ENCODE assay signal across 15 cellular contexts in the genomic region with DNA sequence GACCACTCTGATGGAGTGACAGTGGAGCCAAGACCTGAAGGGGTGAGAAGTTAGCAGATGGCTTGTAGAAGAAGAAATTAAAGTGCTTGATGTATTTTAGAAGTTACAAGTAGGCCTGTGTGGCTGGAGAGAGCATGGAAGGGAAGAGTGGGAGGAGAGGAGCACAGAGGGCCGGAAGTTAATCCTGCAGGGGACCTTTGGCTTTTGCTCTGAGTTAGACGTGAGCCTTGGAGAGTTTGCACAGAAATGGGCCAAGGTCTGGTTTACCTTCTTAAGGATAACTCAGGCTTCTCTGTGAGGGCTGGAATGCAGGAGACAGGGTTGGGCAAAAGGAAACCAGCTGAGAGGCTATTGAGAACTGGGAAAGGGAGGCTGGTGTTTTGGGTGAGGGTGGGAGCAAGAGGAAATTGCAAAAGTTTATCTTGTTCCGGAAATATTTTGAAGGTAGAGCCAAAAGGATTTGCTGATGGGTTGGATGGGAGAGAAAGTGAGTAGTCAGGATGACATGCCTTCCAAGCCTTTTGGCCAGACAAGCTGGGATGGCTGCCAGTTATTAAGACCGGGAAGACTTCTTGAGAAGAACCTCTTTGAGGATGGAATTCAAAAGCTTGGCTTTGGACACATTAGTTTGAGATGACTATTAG. TPM values are rescaled to one million over a fixed set of nuclear protein-coding genes. Genes with fewer than 3 reads are reported as not detected.
A peak's percentile ranks its signal among the peaks of the same experiment; 100 is the strongest.
DNase-seq lines count a peak whose midpoint lies in the region; ATAC-seq, FAIRE-seq and TF ChIP-seq lines count a peak whose summit lies in the region.
"Had no signal": no experiment of that assay in that cellular context is flagged by ENCODE, and none has a peak within 500 bp of the region (broad histone marks: within the 10 kb centered on the region; RNA-seq: fewer than 3 reads in every experiment).

No MANE protein-coding gene starts in this region.

- TF ChIP-seq POLR2A in right lobe of liver (IDR thresholded peaks at IDR 0.05), result no peak
- TF ChIP-seq POLR2A in HepG2 (IDR thresholded peaks at IDR 0.05; ENCODE audit: insufficient read depth in 1 of 2, low read depth in 2 of 2, low read length in 2 of 2), result no peak
- TF ChIP-seq POLR2A in heart left ventricle (IDR thresholded peaks at IDR 0.05), result no peak

- H3K4me1 ChIP-seq in right lobe of liver (no peaks in the 10 kb centered on the region), HepG2 (ENCODE audit: insufficient read depth, low read length) (peaks cover 22% of the 10 kb centered on the region), heart left ventricle (peaks cover 0 to 16% (median 2%) of the 10 kb centered on the region in 12 donors)

- intact Hi-C loops in right lobe of liver (cut with DNase I) (no loop called here), HepG2 (cut with micrococcal nuclease; ENCODE audit: unreplicated experiment) (no loop called here), heart left ventricle (cut with DNase I) (no loop called here)

- DNase-seq in right lobe of liver (no peak), HepG2 (ENCODE audit: low spot score) (no peak), astrocyte of the spinal cord (ENCODE audit: low read depth, low spot score) (peak; percentile 85), heart left ventricle (peak in 4 of 5 donors; percentile 38 to 70 (median 50)), stromal cell of bone marrow (ENCODE audit: low read depth) (peak; percentile 71)
- DNase-seq: activated CD8-positive, alpha-beta T cell treated with anti-CD3 and anti-CD28 coated beads, Interleukin-2, amount 10 ng/mL, durations not matched to agents 7 days and 5 days; DMS153 had no signal

- WGBS in right lobe of liver (ENCODE audit: insufficient coverage, low coverage, low lambda C conversion rate, missing lambda C conversion rate), result 44% methylated on average over 4 of the region's 4 CpGs
- WGBS in HepG2 (ENCODE audit: low lambda C conversion rate), result 26% methylated on average over 4 of the region's 4 CpGs
- 40 to 64% (median 44%) methylated on average over 4 of the region's 4 CpGs for WGBS in heart left ventricle, 4 donors

- no peak for FAIRE-seq in HepG2 (lab: Jason Lieb, UNC)
- FAIRE-seq: A204.1, frontal cortex, GM12878 had no signal

- H3K36me3 ChIP-seq in right lobe of liver (no peaks in the 10 kb centered on the region), HepG2 (replicated peaks in 1 of 2; ENCODE audit: control insufficient read depth in 1 of 2, insufficient read depth in 2 of 2, low read length in 2 of 2) (no peaks in the 10 kb centered on the region), heart left ventricle (no peaks in the 10 kb centered on the region)

- POLR2A ChIA-PET in HepG2 (lab: Yijun Ruan, JAX), result no interaction called here

- in situ Hi-C loops in HepG2 (cut with HindIII; ENCODE audit: extremely low pct_ligation_motif_present, low pct_unique_long_range_greater_than_20kb), result no loop called here
- in situ Hi-C loops in astrocyte of the spinal cord (cut with HindIII; ENCODE audit: low sequenced_read_pairs), result loop anchor here (25.0 kb wide), 2 partner anchors 89 to 189 kb away; a partner anchor contains a TSS

- ATAC-seq in right lobe of liver (peak in 3 of 4 donors; percentile 17 to 49 (median 30)), HepG2 (no peak), heart left ventricle (peak; percentile 18 to 86 (median 74)), GM21825 (IDR thresholded peaks at IDR 0.05; ENCODE audit: unreplicated experiment) (no peak), GM21786 (IDR thresholded peaks at IDR 0.05; ENCODE audit: unreplicated experiment) (no peak)
- no peak for ATAC-seq in activated CD4-positive, CD25-positive, alpha-beta regulatory T cell treated with anti-CD3 and anti-CD28 coated beads, Interleukin-2, amount 50 U/mL, for 24 hours
- ATAC-seq: activated CD8-positive, alpha-beta T cell treated with anti-CD3 and anti-CD28 coated beads, Interleukin-2, amount 10 ng/mL, durations not matched to agents 7 days and 5 days; GM12878 had no signal

- BruUV-seq in HepG2 (replicated peaks; lab: Mats Ljungman, UMichigan), result no TSS peak

- H4K20me1 ChIP-seq in HepG2 (ENCODE audit: insufficient read depth, low read length), result no peaks in the 10 kb centered on the region

- no peak overlapping the region for H3K9ac ChIP-seq in HepG2 (ENCODE audit: insufficient read depth, low read depth, low read length)

- TF ChIP-seq EP300 in HepG2 (IDR thresholded peaks at IDR 0.05; ENCODE audit: low read depth in 2 of 2, low read length in 2 of 2), result no peak
- no peak for TF ChIP-seq EP300 in HepG2 (CRISPR knock-in tag; IDR thresholded peaks at IDR 0.05; ENCODE audit: borderline replicate concordance)

- H2AFZ ChIP-seq in HepG2 (ENCODE audit: low read length), result no peak overlapping the region

- H3K79me2 ChIP-seq in HepG2 (ENCODE audit: insufficient read depth, low read length), result no peaks in the 10 kb centered on the region

- CTCF ChIA-PET in HepG2 (lab: Yijun Ruan, JAX; ENCODE audit: low intra/inter-chr PET ratio, low total read pairs), result no interaction called here

- no peak for TF ChIP-seq RAD21 in HepG2 (CRISPR knock-in tag; IDR thresholded peaks at IDR 0.05)

- H3K27me3 ChIP-seq in right lobe of liver (no peaks in the 10 kb centered on the region), HepG2 (ENCODE audit: control insufficient read depth in 1 of 2, insufficient read depth in 2 of 2, low read length in 2 of 2) (no peaks in the 10 kb centered on the region), heart left ventricle (no peaks in the 10 kb centered on the region)

- H3K27ac ChIP-seq in right lobe of liver, result no peak overlapping the region
- no peak overlapping the region for H3K27ac ChIP-seq in HepG2 (ENCODE audit: extremely low read length, insufficient read depth, low read length)
- peak overlapping the region in 9 of 12 donors; percentile 34 to 72 (median 47) for H3K27ac ChIP-seq in heart left ventricle

- H3K4me2 ChIP-seq in HepG2 (ENCODE audit: low read depth, low read length), result no peak overlapping the region

- no peak for TF ChIP-seq CTCF in right lobe of liver (IDR thresholded peaks at IDR 0.05)
- TF ChIP-seq CTCF in HepG2 (CRISPR knock-in tag; IDR thresholded peaks at IDR 0.05), result no peak
- no peak for TF ChIP-seq CTCF in astrocyte of the spinal cord (IDR thresholded peaks at IDR 0.05; ENCODE audit: low read depth, low read length)
- no peak for TF ChIP-seq CTCF in heart left ventricle (IDR thresholded peaks at IDR 0.05)

- H3K4me3 ChIP-seq in right lobe of liver, result no peak overlapping the region
- H3K4me3 ChIP-seq in HepG2 (replicated peaks in 1 of 3; ENCODE audit: insufficient read depth in 1 of 3, low read depth in 2 of 3, low read length in 3 of 3), result no peak overlapping the region
- H3K4me3 ChIP-seq in astrocyte of the spinal cord (ENCODE audit: low read depth, low read length), result no peak overlapping the region
- H3K4me3 ChIP-seq in heart left ventricle, result no peak overlapping the region
- H3K4me3 ChIP-seq: GM12878 had no signal

- H3K9me3 ChIP-seq in right lobe of liver, result no peaks in the 10 kb centered on the region
- no peaks in the 10 kb centered on the region for H3K9me3 ChIP-seq in HepG2 (ENCODE audit: low read length)
- H3K9me3 ChIP-seq in heart left ventricle, result no peaks in the 10 kb centered on the region

RNA-seq across cellular contexts. Expression of a gene that starts 17.5 kb away (rescaled TPM):
- total RNA-seq in right lobe of liver (10 to 100 TPM in 4 of 6 experiments, 1 to 10 TPM in 2; 2.6 to 17.0 (median 11.6) TPM), HepG2 (2016; rRNA removed; fragmentation: Illumina TruSeq; extraction: Trizol) (6.3 and 9.9 TPM in 2 replicates), heart left ventricle (1 to 10 TPM in 6 of 9 donors, under 1 TPM in 3; 0.87 to 6.6 (median 1.6) TPM)
- total RNA-seq in HepG2 (2016; cell fraction: cytosol; rRNA removed; fragmentation: Illumina TruSeq; extraction: Trizol; ENCODE audit: low read depth), result 0.61 and 0.71 TPM in 2 replicates
- 4.8 and 10.3 TPM in 2 replicates for total RNA-seq in HepG2 (2016; cell fraction: insoluble cytoplasmic fraction; rRNA removed; fragmentation: Illumina TruSeq; extraction: Trizol)
- 1.6 and 1.9 TPM in 2 replicates for total RNA-seq in HepG2 (2016; cell fraction: membrane; rRNA removed; fragmentation: Illumina TruSeq; extraction: Trizol)
- total RNA-seq in HepG2 (2016; cell fraction: nucleus; rRNA removed; fragmentation: Illumina TruSeq; extraction: Trizol), result 10.2 and 11.2 TPM in 2 replicates
- polyA plus RNA-seq in HepG2 (2011; rRNA removed) (23.0 TPM in 2 replicates), heart left ventricle (1 to 10 TPM in 1 of 2 donors, under 1 TPM in 1; 0.80 to 4.9 TPM)
- polyA plus RNA-seq in HepG2 (2011; cell fraction: cytosol; rRNA removed), result 15.6 and 23.7 TPM in 2 replicates
- 3.3 and 3.7 TPM in 2 replicates for polyA plus RNA-seq in HepG2 (2011; cell fraction: nucleus; rRNA removed)
- 7.4 and 10.0 TPM in 2 replicates for polyA plus RNA-seq in HepG2 (2012)
- 0.38 and 0.44 TPM in 2 replicates for polyA plus RNA-seq in HepG2 (2016; cell fraction: cytosol; fragmentation: Illumina TruSeq; extraction: Trizol; ENCODE audit: low read depth)
- polyA plus RNA-seq in HepG2 (2016; cell fraction: insoluble cytoplasmic fraction; fragmentation: Illumina TruSeq; extraction: Trizol; ENCODE audit: low read depth), result 4.3 and 4.4 TPM in 2 replicates
- polyA plus RNA-seq in HepG2 (2016; cell fraction: membrane; fragmentation: Illumina TruSeq; extraction: Trizol; ENCODE audit: low read depth), result 0.86 and 1.0 TPM in 2 replicates
- 12.6 and 13.5 TPM in 2 replicates for polyA plus RNA-seq in HepG2 (2016; cell fraction: nucleus; fragmentation: Illumina TruSeq; extraction: Trizol; ENCODE audit: insufficient read depth, low read depth)
- 0.33 and 45.9 TPM in 2 replicates for polyA minus RNA-seq in HepG2 (2011; rRNA and poly(A)+ RNA removed; ENCODE audit: low replicate concordance)
- 11.8 and 15.6 TPM in 2 replicates for polyA minus RNA-seq in HepG2 (2011; cell fraction: cytosol; rRNA and poly(A)+ RNA removed)
- 5.0 and 9.2 TPM in 2 replicates for polyA minus RNA-seq in HepG2 (2011; cell fraction: nucleus; rRNA and poly(A)+ RNA removed)

RNA-seq across cellular contexts. Expression of a gene that starts 48.5 kb away (rescaled TPM):
- total RNA-seq in right lobe of liver, result under 1 TPM in 1 of 6 experiments, not detected in 5; 0.43 TPM
- not detected in 2 replicates for total RNA-seq in HepG2 (2016; rRNA removed; fragmentation: Illumina TruSeq; extraction: Trizol)
- total RNA-seq in HepG2 (2016; cell fraction: cytosol; rRNA removed; fragmentation: Illumina TruSeq; extraction: Trizol; ENCODE audit: low read depth), result not detected in 2 replicates
- not detected in 2 replicates for total RNA-seq in HepG2 (2016; cell fraction: insoluble cytoplasmic fraction; rRNA removed; fragmentation: Illumina TruSeq; extraction: Trizol)
- total RNA-seq in HepG2 (2016; cell fraction: membrane; rRNA removed; fragmentation: Illumina TruSeq; extraction: Trizol), result not detected in 2 replicates
- total RNA-seq in HepG2 (2016; cell fraction: nucleus; rRNA removed; fragmentation: Illumina TruSeq; extraction: Trizol), result not detected in 2 replicates
- polyA plus RNA-seq in HepG2 (2011; rRNA removed), result 0.17 and 0.22 TPM in 2 replicates
- 0.08 and 0.20 TPM in 2 replicates for polyA plus RNA-seq in HepG2 (2011; cell fraction: cytosol; rRNA removed)
- polyA plus RNA-seq in HepG2 (2011; cell fraction: nucleus; rRNA removed), result 0.36 TPM in 1 of 2 replicates, not detected in the other
- polyA plus RNA-seq in HepG2 (2012), result 0.12 TPM in 1 of 2 replicates, not detected in the other
- not detected in 2 replicates for polyA plus RNA-seq in HepG2 (2016; cell fraction: cytosol; fragmentation: Illumina TruSeq; extraction: Trizol; ENCODE audit: low read depth)
- polyA plus RNA-seq in HepG2 (2016; cell fraction: insoluble cytoplasmic fraction; fragmentation: Illumina TruSeq; extraction: Trizol; ENCODE audit: low read depth), result not detected in 2 replicates
- not detected in 2 replicates for polyA plus RNA-seq in HepG2 (2016; cell fraction: membrane; fragmentation: Illumina TruSeq; extraction: Trizol; ENCODE audit: low read depth)
- not detected in 2 replicates for polyA plus RNA-seq in HepG2 (2016; cell fraction: nucleus; fragmentation: Illumina TruSeq; extraction: Trizol; ENCODE audit: insufficient read depth, low read depth)
- polyA minus RNA-seq in HepG2 (2011; rRNA and poly(A)+ RNA removed; ENCODE audit: low replicate concordance), result not detected in 2 replicates
- not detected in 2 replicates for polyA minus RNA-seq in HepG2 (2011; cell fraction: cytosol; rRNA and poly(A)+ RNA removed)
- 1.1 TPM in 1 of 2 replicates, not detected in the other for polyA minus RNA-seq in HepG2 (2011; cell fraction: nucleus; rRNA and poly(A)+ RNA removed)
- under 1 TPM in 2 of 9 donors, not detected in 7; 0.29 to 0.59 TPM for total RNA-seq in heart left ventricle
- not detected for polyA plus RNA-seq in heart left ventricle
- total RNA-seq: frontal cortex, lower leg skin, ureter had no signal

Comparison
In these comparisons a context has a peak if more than half of its experiments do, and no peak if none do; other contexts are left out.
1. ATAC-seq: peak in right lobe of liver (3 of 4) and heart left ventricle (4 of 4); none in HepG2 (single experiment), GM21825 (single experiment), GM21786 (single experiment) and activated CD4-positive, CD25-positive, alpha-beta regulatory T cell treated with anti-CD3 and anti-CD28 coated beads, Interleukin-2, amount 50 U/mL, for 24 hours (0 of 2).
2. DNase-seq: peak in astrocyte of the spinal cord (single experiment), heart left ventricle (4 of 5) and stromal cell of bone marrow (single experiment); none in right lobe of liver (0 of 3) and HepG2 (single experiment).
3. H3K27ac ChIP-seq: peak in heart left ventricle (9 of 12); none in right lobe of liver (0 of 3) and HepG2 (single experiment).